22 cellular contexts compared by ENCODE assay signal in the genomic region with DNA sequence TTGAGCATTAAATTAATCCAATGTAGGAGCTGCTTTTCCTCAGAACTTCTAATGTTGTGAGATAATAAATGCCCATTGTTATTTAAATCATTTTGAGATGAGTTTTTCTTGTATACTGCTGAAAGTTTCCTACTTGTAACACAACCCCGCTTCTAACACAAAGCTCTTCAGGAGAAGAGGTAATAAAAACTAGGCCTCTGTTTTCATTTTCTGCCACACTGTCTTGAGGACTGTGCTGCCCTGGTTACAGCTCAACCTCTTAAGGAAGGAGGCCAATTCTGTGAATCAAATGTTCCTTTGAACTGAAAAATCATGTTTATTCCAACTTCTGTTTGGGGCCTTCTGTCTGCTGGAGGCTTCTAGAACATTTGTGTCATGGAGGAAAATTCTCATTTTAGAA.
DNase-seq lines count a peak whose midpoint lies in the region; ATAC-seq and TF ChIP-seq lines count a peak whose summit lies in the region.
"Had no signal": no experiment of that assay in that cellular context is flagged by ENCODE, and none has a peak within 500 bp of the region (broad histone marks: within the 10 kb centered on the region; RNA-seq: fewer than 3 reads in every experiment).

No MANE protein-coding gene starts in this region.

- H3K4me1 ChIP-seq in gastroesophageal sphincter: peaks cover 0 to 6% (median 0%) of the 10 kb centered on the region in 3 donors
- H3K4me1 ChIP-seq: A549, lower lobe of right lung had no signal

- peaks cover 9% of the 10 kb centered on the region for H3K4me1 Mint-ChIP-seq in neural crest cell
- H3K4me1 Mint-ChIP-seq: immature natural killer cell had no signal

- H3K27me3 Mint-ChIP-seq in neural crest cell (ENCODE audit: low read depth): no peaks in the 10 kb centered on the region
- H3K27me3 Mint-ChIP-seq: dendritic cell treated with granulocyte-macrophage colony-stimulating factor and Interleukin-4, amounts not matched to agents 40 ng/mL and 50 ng/mL, for 4 days had no signal

- H3K4me3 ChIP-seq in SK-N-MC (no peak overlapping the region), gastroesophageal sphincter (no peak overlapping the region)
- H3K4me3 ChIP-seq: A549, lower lobe of right lung had no signal

- H3K9ac ChIP-seq in SK-N-MC (ENCODE audit: insufficient read length): peak overlapping the region; percentile 64

- no peak overlapping the region for H3K4me3 Mint-ChIP-seq in neural crest cell
- H3K4me3 Mint-ChIP-seq: dendritic cell treated with granulocyte-macrophage colony-stimulating factor and Interleukin-4, amounts not matched to agents 40 ng/mL and 50 ng/mL, for 4 days; immature natural killer cell; WTC11 had no signal

- DNase-seq in Ammon's horn (ENCODE audit: low spot score) (peak; percentile 13), SK-N-MC (ENCODE audit: low read depth, low spot score) (no peak), neural crest cell (ENCODE audit: low read depth, low spot score) (no peak), GDM1 (lab: John Stamatoyannopoulos, UW) (no peak), activated T-cell treated with anti-CD3 and anti-CD28 coated beads for 4 hours (no peak)
- DNase-seq: activated CD4-positive, alpha-beta T cell treated with anti-CD3 and anti-CD28 coated beads, Interleukin-2, amount 50 U/mL, for 4 hours; activated CD8-positive, alpha-beta memory T cell treated with anti-CD3 and anti-CD28 coated beads, Interleukin-2, amount 50 U/mL, for 48 hours; activated gamma-delta T cell; COR-L47; immature natural killer cell; KBM-7; lower lobe of right lung; NCI-H2227 treated with DMSO at 0.1 percent for 48 hours; NCI-H774; right cardiac atrium; T-helper 9 cell had no signal

- H3K36me3 Mint-ChIP-seq in neural crest cell (ENCODE audit: low read depth): no peaks in the 10 kb centered on the region
- H3K36me3 Mint-ChIP-seq: WTC11 had no signal

- 50 to 53% methylated on average over 1 of the region's 1 CpG for WGBS in gastroesophageal sphincter (ENCODE audit: low coverage in 1 of 2), 2 donors

- TF ChIP-seq POLR2A in gastroesophageal sphincter (IDR thresholded peaks at IDR 0.05): no peak

- H3K9me3 ChIP-seq in SK-N-MC (ENCODE audit: low read depth, low read length) (no peaks in the 10 kb centered on the region), gastroesophageal sphincter (no peaks in the 10 kb centered on the region)
- H3K9me3 ChIP-seq: A549, lower lobe of right lung had no signal

- H3K27me3 ChIP-seq in gastroesophageal sphincter: no peaks in the 10 kb centered on the region

- ATAC-seq in gastroesophageal sphincter (no peak), GM18909 (IDR thresholded peaks at IDR 0.05; ENCODE audit: poor library complexity, unreplicated experiment) (no peak), HG03039 (IDR thresholded peaks at IDR 0.05; ENCODE audit: unreplicated experiment) (no peak)
- ATAC-seq: A549, lower lobe of right lung had no signal

- H3K27ac Mint-ChIP-seq in neural crest cell (ENCODE audit: unreplicated experiment): peak overlapping the region; percentile 22
- H3K27ac Mint-ChIP-seq: dendritic cell treated with granulocyte-macrophage colony-stimulating factor and Interleukin-4, amounts not matched to agents 40 ng/mL and 50 ng/mL, for 4 days; immature natural killer cell; WTC11 had no signal

- TF ChIP-seq EP300 in gastroesophageal sphincter (IDR thresholded peaks at IDR 0.05): no peak

- H3K27ac ChIP-seq in SK-N-MC (peak overlapping the region; percentile 72), gastroesophageal sphincter (peak overlapping the region in 3 of 4 donors; percentile 41 to 69 (median 57))
- H3K27ac ChIP-seq: A549, lower lobe of right lung had no signal

- no peaks in the 10 kb centered on the region for H3K36me3 ChIP-seq in SK-N-MC (ENCODE audit: insufficient read depth, low read length)
- H3K36me3 ChIP-seq in gastroesophageal sphincter: no peaks in the 10 kb centered on the region
- H3K36me3 ChIP-seq: lower lobe of right lung had no signal

- peaks cover 3% of the 10 kb centered on the region for H3K9me3 Mint-ChIP-seq in neural crest cell
- H3K9me3 Mint-ChIP-seq: WTC11 had no signal

- TF ChIP-seq CTCF in gastroesophageal sphincter (IDR thresholded peaks at IDR 0.05) (no peak), neural crest cell (conservative IDR thresholded peaks at IDR 0.05) (no peak)
